Comparison of ENCODE assay signal across 1 cellular context in genomic region chr5:77627869-77628674, GRCh38.
TF ChIP-seq lines count a peak whose summit lies in the region.

No MANE protein-coding gene starts in this region.

TF ChIP-seq in H1, 55 proteins besides CTCF, POLR2A, EP300 and RAD21:
- TF ChIP-seq ATF3 (IDR thresholded peaks at IDR 0.05; ENCODE audit: insufficient read depth, low read depth, low read length) = no peak
- peak; percentile 24 for TF ChIP-seq ASH2L (IDR thresholded peaks at IDR 0.05; ENCODE audit: low read length)
- no peak for TF ChIP-seq SP1 (IDR thresholded peaks at IDR 0.05; ENCODE audit: low read depth, low read length)
- TF ChIP-seq POU5F1 (IDR thresholded peaks at IDR 0.05; ENCODE audit: low read depth, low read length) = no peak
- peak; percentile 97 for TF ChIP-seq EZH2 (IDR thresholded peaks at IDR 0.05; ENCODE audit: low read depth, low read length, severe bottlenecking)
- TF ChIP-seq KDM4A (IDR thresholded peaks at IDR 0.05; ENCODE audit: low read depth, low read length, severe bottlenecking) = peak; percentile 74
- peak; percentile 98 for TF ChIP-seq MAX (IDR thresholded peaks at IDR 0.05)
- no peak for TF ChIP-seq FOSL1 (IDR thresholded peaks at IDR 0.05; ENCODE audit: insufficient read depth, low read depth, low read length)
- no peak for TF ChIP-seq JUND (IDR thresholded peaks at IDR 0.05; ENCODE audit: low read length)
- no peak for TF ChIP-seq CHD7 (IDR thresholded peaks at IDR 0.05; ENCODE audit: insufficient replicate concordance, low read length)
- peak; percentile 97 for TF ChIP-seq RNF2 (IDR thresholded peaks at IDR 0.05; ENCODE audit: borderline replicate concordance, low read depth, low read length, missing control alignments, poor library complexity, severe bottlenecking)
- no peak for TF ChIP-seq TBP (IDR thresholded peaks at IDR 0.05; ENCODE audit: low read depth, low read length)
- no peak for TF ChIP-seq CTBP2 (IDR thresholded peaks at IDR 0.05; ENCODE audit: borderline replicate concordance, insufficient read depth, insufficient read length, low read length)
- TF ChIP-seq JUN (IDR thresholded peaks at IDR 0.05; ENCODE audit: low read depth, low read length) = no peak
- peak; percentile 9; the same call in 1 of the 2 replicates for TF ChIP-seq BACH1 (IDR thresholded peaks at IDR 0.05; ENCODE audit: low read length)
- TF ChIP-seq RBBP5 (IDR thresholded peaks at IDR 0.05; ENCODE audit: borderline replicate concordance, low read depth, low read length) = no peak
- TF ChIP-seq CREB1 (IDR thresholded peaks at IDR 0.05) = no peak
- no peak; the same call in 1 of the 2 replicates for TF ChIP-seq CBX8 (IDR thresholded peaks at IDR 0.05; ENCODE audit: borderline replicate concordance, low read depth, low read length)
- TF ChIP-seq SP4 (IDR thresholded peaks at IDR 0.05; ENCODE audit: low read length) = no peak
- TF ChIP-seq TAF1 (IDR thresholded peaks at IDR 0.05; ENCODE audit: low read depth, low read length) = no peak
- TF ChIP-seq ZNF274 (IDR thresholded peaks at IDR 0.05; ENCODE audit: borderline replicate concordance, extremely low read depth, low read length) = no peak
- no peak for TF ChIP-seq CBX5 (IDR thresholded peaks at IDR 0.05; ENCODE audit: low read depth, low read length)
- no peak for TF ChIP-seq CHD1 (IDR thresholded peaks at IDR 0.05; ENCODE audit: low read depth, low read length)
- TF ChIP-seq CHD2 (IDR thresholded peaks at IDR 0.05; ENCODE audit: low read length) = no peak
- TF ChIP-seq GTF2F1 (IDR thresholded peaks at IDR 0.05; ENCODE audit: borderline replicate concordance, low read depth, low read length) = no peak
- TF ChIP-seq KDM5A (IDR thresholded peaks at IDR 0.05; ENCODE audit: low read length) = no peak
- TF ChIP-seq SRF (IDR thresholded peaks at IDR 0.05; ENCODE audit: low read depth, low read length) = no peak
- TF ChIP-seq SIX5 (IDR thresholded peaks at IDR 0.05; ENCODE audit: low read depth, low read length) = no peak
- no peak for TF ChIP-seq POLR2AphosphoS5 (IDR thresholded peaks at IDR 0.05; ENCODE audit: low read depth, low read length)
- TF ChIP-seq CEBPB (IDR thresholded peaks at IDR 0.05; ENCODE audit: low read depth, low read length) = no peak
- no peak for TF ChIP-seq SIN3A (conservative IDR thresholded peaks at IDR 0.05 in 1 of 2, IDR thresholded peaks at IDR 0.05 in 1 of 2; ENCODE audit: low read depth in 1 of 2, low read length in 2 of 2)
- TF ChIP-seq SP2 (IDR thresholded peaks at IDR 0.05; ENCODE audit: low read length) = no peak
- TF ChIP-seq EGR1 (IDR thresholded peaks at IDR 0.05; ENCODE audit: borderline replicate concordance, low read depth, low read length) = no peak
- no peak for TF ChIP-seq YY1 (IDR thresholded peaks at IDR 0.05; ENCODE audit: low read depth, low read length)
- 0 out of 2 replicates have a peak, but pooled peaks have one; percentile 13 for TF ChIP-seq TCF12 (IDR thresholded peaks at IDR 0.05; ENCODE audit: low read depth, low read length)
- no peak for TF ChIP-seq NANOG (IDR thresholded peaks at IDR 0.05; ENCODE audit: insufficient read depth, low read depth, low read length, poor library complexity, severe bottlenecking)
- no peak for TF ChIP-seq RXRA (IDR thresholded peaks at IDR 0.05; ENCODE audit: insufficient read depth, low read depth, low read length)
- no peak for TF ChIP-seq NRF1 (IDR thresholded peaks at IDR 0.05; ENCODE audit: low read depth, low read length)
- no peak; the same call in 1 of the 2 replicates for TF ChIP-seq KDM1A (IDR thresholded peaks at IDR 0.05; ENCODE audit: borderline replicate concordance, low read length)
- no peak for TF ChIP-seq HDAC6 (IDR thresholded peaks at IDR 0.05; ENCODE audit: low read depth, low read length)
- TF ChIP-seq E2F6 (IDR thresholded peaks at IDR 0.05) = peak; percentile 98
- no peak for TF ChIP-seq BCL11A (IDR thresholded peaks at IDR 0.05; ENCODE audit: low read depth in 2 of 2, low read length in 2 of 2)
- no peak for TF ChIP-seq RFX5 (IDR thresholded peaks at IDR 0.05; ENCODE audit: borderline replicate concordance, low read depth, low read length)
- no peak for TF ChIP-seq ATF2 (IDR thresholded peaks at IDR 0.05; ENCODE audit: low read length)
- no peak for TF ChIP-seq GABPA (IDR thresholded peaks at IDR 0.05; ENCODE audit: borderline replicate concordance, insufficient read depth, low read length)
- no peak for TF ChIP-seq BRCA1 (IDR thresholded peaks at IDR 0.05; ENCODE audit: low read depth, low read length)
- TF ChIP-seq TAF7 (optimal IDR thresholded peaks at IDR 0.05; ENCODE audit: borderline replicate concordance, low read depth, low read length) = no peak
- peak; percentile 98 for TF ChIP-seq SUZ12 (IDR thresholded peaks at IDR 0.05; ENCODE audit: low read length)
- no peak for TF ChIP-seq MAFK (IDR thresholded peaks at IDR 0.05; ENCODE audit: low read depth, low read length)
- TF ChIP-seq HDAC2 (IDR thresholded peaks at IDR 0.05; ENCODE audit: borderline replicate concordance in 1 of 2, low read depth in 2 of 2, low read length in 2 of 2) = 0 out of 4 replicates have a peak, but pooled peaks of 1 of the 2 experiments have one; percentile 68
- no peak for TF ChIP-seq PHF8 (conservative IDR thresholded peaks at IDR 0.05; ENCODE audit: low read depth, low read length)
- no peak for TF ChIP-seq SAP30 (IDR thresholded peaks at IDR 0.05; ENCODE audit: insufficient read depth, insufficient replicate concordance, low read length)
- TF ChIP-seq TEAD4 (IDR thresholded peaks at IDR 0.05; ENCODE audit: low read depth, low read length) = no peak
- no peak; the same call in 1 of the 2 replicates for TF ChIP-seq USF2 (IDR thresholded peaks at IDR 0.05; ENCODE audit: low read length)
- TF ChIP-seq SIRT6 (IDR thresholded peaks at IDR 0.05; ENCODE audit: low read length) = no peak
